23 cellular contexts compared by ENCODE assay signal in genomic region chr11:128305588-128305987, GRCh38.
DNase-seq lines count a peak whose midpoint lies in the region; ATAC-seq and TF ChIP-seq lines count a peak whose summit lies in the region.
"Had no signal": no experiment of that assay in that cellular context is flagged by ENCODE, and none has a peak within 500 bp of the region (broad histone marks: within the 10 kb centered on the region; RNA-seq: fewer than 3 reads in every experiment).

No MANE protein-coding gene starts in this region.

- H3K27me3 ChIP-seq in Peyer's patch (no peaks in the 10 kb centered on the region), WERI-Rb-1 (ENCODE audit: insufficient read depth, low read depth, severe bottlenecking) (no peaks in the 10 kb centered on the region)
- H3K27me3 ChIP-seq: ascending aorta, transverse colon had no signal

- no peaks in the 10 kb centered on the region for H3K36me3 Mint-ChIP-seq in activated T-cell treated with anti-CD3 and anti-CD28 coated beads, Interleukin-2, amount 50 U/mL, for 4 hours (ENCODE audit: insufficient read depth)
- peaks cover 4% of the 10 kb centered on the region for H3K36me3 Mint-ChIP-seq in activated naive CD8-positive, alpha-beta T cell treated with anti-CD3 and anti-CD28 coated beads, Interleukin-2, amount 50 U/mL, for 24 hours (ENCODE audit: low read depth)
- no peaks in the 10 kb centered on the region for H3K36me3 Mint-ChIP-seq in stimulated activated memory B cell treated with anti-CD40 and anti-IgM and Interleukin-4, amounts not matched to agents 10 μg/mL and 1 μg/mL and 100 μg/mL, for 72 hours
- H3K36me3 Mint-ChIP-seq: WTC11 had no signal

- no peak for DNase-seq in activated T-cell treated with anti-CD3 and anti-CD28 coated beads, Interleukin-2, amount 50 U/mL, for 4 hours
- no peak for DNase-seq in activated T-cell treated with anti-CD3 and anti-CD28 coated beads, Interleukin-2, amount 50 U/mL, for 48 hours
- DNase-seq in Peyer's patch = no peak
- DNase-seq in activated naive CD8-positive, alpha-beta T cell treated with anti-CD3 and anti-CD28 coated beads, Interleukin-2, amount 50 U/mL, for 24 hours = no peak
- DNase-seq in WERI-Rb-1 = no peak
- no peak for DNase-seq in LoVo (ENCODE audit: low spot score)
- DNase-seq: ACHN; cerebellar nuclear complex; DND-41; effector CD4-positive, alpha-beta T cell; H7; left ventricle myocardium superior; NCI-H2107; NCI-H524; occipital lobe; retina; SHP77; stimulated activated CD4-positive, alpha-beta T cell treated with anti-CD3 and anti-CD28 coated beads, Interleukin-12 subunit alpha, Interleukin-12 subunit beta, amount 100 ng/mL, for 4 hours; transverse colon had no signal

- no peak for ATAC-seq in activated T-cell treated with anti-CD3 and anti-CD28 coated beads, Interleukin-2, amount 50 U/mL, for 4 hours
- peak; percentile 26 for ATAC-seq in activated naive CD8-positive, alpha-beta T cell treated with anti-CD3 and anti-CD28 coated beads, Interleukin-2, amount 50 U/mL, for 24 hours
- ATAC-seq in stimulated activated memory B cell treated with anti-CD40 and anti-IgM and Interleukin-4, amounts not matched to agents 10 μg/mL and 1 μg/mL and 100 μg/mL, for 72 hours = no peak
- ATAC-seq in HG02884 (IDR thresholded peaks at IDR 0.05; ENCODE audit: unreplicated experiment) = no peak
- ATAC-seq: left ventricle myocardium superior, WTC11 had no signal

- no peak for TF ChIP-seq POLR2A in Peyer's patch (IDR thresholded peaks at IDR 0.05)

- H3K9me3 ChIP-seq in Peyer's patch (no peaks in the 10 kb centered on the region), WERI-Rb-1 (ENCODE audit: severe bottlenecking) (no peaks in the 10 kb centered on the region)
- H3K9me3 ChIP-seq: ascending aorta, transverse colon had no signal

- TF ChIP-seq CTCF in Peyer's patch (IDR thresholded peaks at IDR 0.05) (no peak), WERI-Rb-1 (IDR thresholded peaks at IDR 0.05; ENCODE audit: low read depth, low read length) (no peak)

- H3K36me3 ChIP-seq in Peyer's patch = no peaks in the 10 kb centered on the region
- no peaks in the 10 kb centered on the region for H3K36me3 ChIP-seq in WERI-Rb-1
- H3K36me3 ChIP-seq: ascending aorta, transverse colon had no signal

- no peaks in the 10 kb centered on the region for H3K27me3 Mint-ChIP-seq in activated T-cell treated with anti-CD3 and anti-CD28 coated beads, Interleukin-2, amount 50 U/mL, for 4 hours (ENCODE audit: low read depth)
- H3K27me3 Mint-ChIP-seq in activated naive CD8-positive, alpha-beta T cell treated with anti-CD3 and anti-CD28 coated beads, Interleukin-2, amount 50 U/mL, for 24 hours = no peaks in the 10 kb centered on the region
- no peaks in the 10 kb centered on the region for H3K27me3 Mint-ChIP-seq in stimulated activated memory B cell treated with anti-CD40 and anti-IgM and Interleukin-4, amounts not matched to agents 10 μg/mL and 1 μg/mL and 100 μg/mL, for 72 hours

- H3K27ac Mint-ChIP-seq in activated naive CD8-positive, alpha-beta T cell treated with anti-CD3 and anti-CD28 coated beads, Interleukin-2, amount 50 U/mL, for 24 hours = peak overlapping the region; percentile 88
- H3K27ac Mint-ChIP-seq in stimulated activated memory B cell treated with anti-CD40 and anti-IgM and Interleukin-4, amounts not matched to agents 10 μg/mL and 1 μg/mL and 100 μg/mL, for 72 hours = peak overlapping the region; percentile 54
- H3K27ac Mint-ChIP-seq: WTC11 had no signal

- H3K4me1 Mint-ChIP-seq in activated T-cell treated with anti-CD3 and anti-CD28 coated beads, Interleukin-2, amount 50 U/mL, for 4 hours (ENCODE audit: low read depth) = peaks cover 91% of the 10 kb centered on the region
- peaks cover 83% of the 10 kb centered on the region for H3K4me1 Mint-ChIP-seq in activated naive CD8-positive, alpha-beta T cell treated with anti-CD3 and anti-CD28 coated beads, Interleukin-2, amount 50 U/mL, for 24 hours
- peaks cover 55% of the 10 kb centered on the region for H3K4me1 Mint-ChIP-seq in stimulated activated memory B cell treated with anti-CD40 and anti-IgM and Interleukin-4, amounts not matched to agents 10 μg/mL and 1 μg/mL and 100 μg/mL, for 72 hours

- peak overlapping the region; percentile 38 to 74 (median 52) for H3K27ac ChIP-seq in Peyer's patch
- no peak overlapping the region for H3K27ac ChIP-seq in WERI-Rb-1
- H3K27ac ChIP-seq: ascending aorta had no signal

- peak overlapping the region; percentile 9 for H3K4me3 Mint-ChIP-seq in activated T-cell treated with anti-CD3 and anti-CD28 coated beads, Interleukin-2, amount 50 U/mL, for 4 hours
- H3K4me3 Mint-ChIP-seq in activated naive CD8-positive, alpha-beta T cell treated with anti-CD3 and anti-CD28 coated beads, Interleukin-2, amount 50 U/mL, for 24 hours = peak overlapping the region; percentile 45
- no peak overlapping the region for H3K4me3 Mint-ChIP-seq in stimulated activated memory B cell treated with anti-CD40 and anti-IgM and Interleukin-4, amounts not matched to agents 10 μg/mL and 1 μg/mL and 100 μg/mL, for 72 hours
- H3K4me3 Mint-ChIP-seq: WTC11 had no signal

- H3K4me1 ChIP-seq in Peyer's patch = peaks cover 0 to 15% (median 0%) of the 10 kb centered on the region in 4 donors
- H3K4me1 ChIP-seq: ascending aorta had no signal

- H3K9me3 Mint-ChIP-seq in activated T-cell treated with anti-CD3 and anti-CD28 coated beads, Interleukin-2, amount 50 U/mL, for 4 hours = no peaks in the 10 kb centered on the region
- H3K9me3 Mint-ChIP-seq in activated naive CD8-positive, alpha-beta T cell treated with anti-CD3 and anti-CD28 coated beads, Interleukin-2, amount 50 U/mL, for 24 hours = peaks cover 3% of the 10 kb centered on the region
- H3K9me3 Mint-ChIP-seq in stimulated activated memory B cell treated with anti-CD40 and anti-IgM and Interleukin-4, amounts not matched to agents 10 μg/mL and 1 μg/mL and 100 μg/mL, for 72 hours = no peaks in the 10 kb centered on the region
- H3K9me3 Mint-ChIP-seq: WTC11 had no signal

- H3K4me3 ChIP-seq in Peyer's patch (no peak overlapping the region), WERI-Rb-1 (ENCODE audit: low read depth, low read length) (no peak overlapping the region)
- H3K4me3 ChIP-seq: ascending aorta, transverse colon had no signal
